Comparison of ENCODE assay signal across 1 cellular context in the genomic region with DNA sequence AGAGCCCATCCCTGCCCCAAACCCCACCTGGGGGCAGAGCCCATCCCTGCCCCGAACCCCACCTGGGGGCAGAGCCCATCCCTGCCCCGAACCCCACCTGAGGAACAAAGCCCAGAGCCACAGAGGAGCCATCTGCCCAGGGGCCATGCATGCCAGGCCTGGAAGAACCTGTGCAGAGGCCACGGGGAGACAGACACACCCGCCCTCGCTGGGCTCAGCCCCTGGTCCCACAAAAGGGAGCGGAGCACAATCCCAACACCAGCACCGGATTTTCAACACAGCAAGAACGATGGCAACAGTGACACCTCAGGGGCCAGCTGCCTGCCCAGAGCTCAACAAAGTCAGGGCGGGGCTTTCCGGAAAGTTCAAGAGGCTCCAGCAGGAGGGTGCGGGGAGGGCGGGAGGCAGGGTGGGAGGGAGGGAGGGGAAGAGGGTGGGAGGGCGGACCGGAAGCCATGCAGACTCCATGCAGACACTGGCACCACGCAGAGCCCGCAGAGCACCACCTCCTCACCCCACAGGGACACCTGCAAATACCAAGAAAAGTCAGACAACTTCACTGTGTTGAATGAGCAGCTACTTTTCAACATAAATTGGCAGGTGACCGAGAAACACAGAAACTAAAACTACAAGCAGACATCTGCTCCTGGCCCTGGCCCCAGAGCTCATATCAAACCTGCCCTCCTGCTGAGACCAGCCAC.
TF ChIP-seq lines count a peak whose summit lies in the region.

No MANE protein-coding gene starts in this region.

TF ChIP-seq in WTC11, 78 proteins besides CTCF, POLR2A, EP300 and RAD21 (continued from another document):
- TF ChIP-seq, protein P1, sequence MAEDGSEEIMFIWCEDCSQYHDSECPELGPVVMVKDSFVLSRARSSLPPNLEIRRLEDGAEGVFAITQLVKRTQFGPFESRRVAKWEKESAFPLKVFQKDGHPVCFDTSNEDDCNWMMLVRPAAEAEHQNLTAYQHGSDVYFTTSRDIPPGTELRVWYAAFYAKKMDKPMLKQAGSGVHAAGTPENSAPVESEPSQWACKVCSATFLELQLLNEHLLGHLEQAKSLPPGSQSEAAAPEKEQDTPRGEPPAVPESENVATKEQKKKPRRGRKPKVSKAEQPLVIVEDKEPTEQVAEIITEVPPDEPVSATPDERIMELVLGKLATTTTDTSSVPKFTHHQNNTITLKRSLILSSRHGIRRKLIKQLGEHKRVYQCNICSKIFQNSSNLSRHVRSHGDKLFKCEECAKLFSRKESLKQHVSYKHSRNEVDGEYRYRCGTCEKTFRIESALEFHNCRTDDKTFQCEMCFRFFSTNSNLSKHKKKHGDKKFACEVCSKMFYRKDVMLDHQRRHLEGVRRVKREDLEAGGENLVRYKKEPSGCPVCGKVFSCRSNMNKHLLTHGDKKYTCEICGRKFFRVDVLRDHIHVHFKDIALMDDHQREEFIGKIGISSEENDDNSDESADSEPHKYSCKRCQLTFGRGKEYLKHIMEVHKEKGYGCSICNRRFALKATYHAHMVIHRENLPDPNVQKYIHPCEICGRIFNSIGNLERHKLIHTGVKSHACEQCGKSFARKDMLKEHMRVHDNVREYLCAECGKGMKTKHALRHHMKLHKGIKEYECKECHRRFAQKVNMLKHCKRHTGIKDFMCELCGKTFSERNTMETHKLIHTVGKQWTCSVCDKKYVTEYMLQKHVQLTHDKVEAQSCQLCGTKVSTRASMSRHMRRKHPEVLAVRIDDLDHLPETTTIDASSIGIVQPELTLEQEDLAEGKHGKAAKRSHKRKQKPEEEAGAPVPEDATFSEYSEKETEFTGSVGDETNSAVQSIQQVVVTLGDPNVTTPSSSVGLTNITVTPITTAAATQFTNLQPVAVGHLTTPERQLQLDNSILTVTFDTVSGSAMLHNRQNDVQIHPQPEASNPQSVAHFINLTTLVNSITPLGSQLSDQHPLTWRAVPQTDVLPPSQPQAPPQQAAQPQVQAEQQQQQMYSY (CRISPR knock-in tag; IDR thresholded peaks at IDR 0.05), result no peak
- TF ChIP-seq SMAD3 (CRISPR knock-in tag; IDR thresholded peaks at IDR 0.05; ENCODE audit: borderline replicate concordance) (no peak), NFATC4 (CRISPR knock-in tag; IDR thresholded peaks at IDR 0.05) (no peak), PRRX2 (CRISPR knock-in tag; IDR thresholded peaks at IDR 0.05) (no peak), GABPB1 (CRISPR knock-in tag; IDR thresholded peaks at IDR 0.05) (no peak), RELA (CRISPR knock-in tag; IDR thresholded peaks at IDR 0.05; ENCODE audit: borderline replicate concordance) (no peak), ZNF219 (CRISPR knock-in tag; IDR thresholded peaks at IDR 0.05; ENCODE audit: borderline replicate concordance) (no peak)
